ENCODE assay signal across 7 cellular contexts in the genomic region with DNA sequence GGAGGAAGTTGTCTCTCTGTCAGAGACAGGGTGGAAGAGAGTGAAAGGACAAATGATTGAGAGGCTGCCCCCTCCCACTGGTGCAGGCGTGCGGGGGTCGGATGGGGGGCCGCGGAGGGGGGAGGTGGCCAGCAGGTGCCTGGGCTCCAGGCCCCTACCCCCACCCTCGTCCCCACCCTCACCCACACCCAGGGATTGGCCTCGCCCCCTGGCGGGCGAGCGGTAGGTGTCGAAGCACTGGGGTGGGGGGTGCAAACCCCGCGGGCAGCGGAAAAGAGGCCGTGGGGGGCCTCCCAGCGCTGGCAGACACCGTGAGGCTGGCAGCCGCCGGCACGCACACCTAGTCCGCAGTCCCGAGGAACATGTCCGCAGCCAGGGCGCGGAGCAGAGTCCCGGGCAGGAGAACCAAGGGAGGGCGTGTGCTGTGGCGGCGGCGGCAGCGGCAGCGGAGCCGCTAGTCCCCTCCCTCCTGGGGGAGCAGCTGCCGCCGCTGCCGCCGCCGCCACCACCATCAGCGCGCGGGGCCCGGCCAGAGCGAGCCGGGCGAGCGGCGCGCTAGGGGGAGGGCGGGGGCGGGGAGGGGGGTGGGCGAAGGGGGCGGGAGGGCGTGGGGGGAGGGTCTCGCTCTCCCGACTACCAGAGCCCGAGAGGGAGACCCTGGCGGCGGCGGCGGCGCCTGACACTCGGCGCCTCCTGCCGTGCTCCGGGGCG. TPM values are rescaled to one million over a fixed set of nuclear protein-coding genes. Genes with fewer than 3 reads are reported as not detected.
DNase-seq lines count a peak whose midpoint lies in the region; ATAC-seq and TF ChIP-seq lines count a peak whose summit lies in the region.

A gene (plus strand): TSS at position 682 of the 711 bp plus-strand sequence. CDS start 32 bp downstream, outside the sequence.

- no peaks in the 10 kb centered on the region for H3K36me3 ChIP-seq in iPS-18a (ENCODE audit: control insufficient read depth, low read depth, low read length)
- H3K36me3 ChIP-seq in skeletal muscle tissue (ENCODE audit: control insufficient read depth in 3 of 3, insufficient read depth in 3 of 3, low read length in 3 of 3), result no peaks in the 10 kb centered on the region

- ATAC-seq in HG02588 (IDR thresholded peaks at IDR 0.05; ENCODE audit: unreplicated experiment), result peak; percentile 54

- H3K4me3 ChIP-seq in iPS-18a (ENCODE audit: low read length) (peak within 1 kb of the TSS; percentile 69), skeletal muscle tissue (ENCODE audit: low read length in 3 of 3) (peak within 1 kb of the TSS; percentile 87 to 94 (median 92))

- H3K4me1 ChIP-seq in iPS-18a (ENCODE audit: control insufficient read depth, low read depth, low read length) (no peaks in the 10 kb centered on the region), skeletal muscle tissue (ENCODE audit: control insufficient read depth in 3 of 3, insufficient read depth in 3 of 3, low read length in 3 of 3) (peaks cover 22 to 38% (median 31%) of the 10 kb centered on the region in 3 donors)

- H3K27ac ChIP-seq in iPS-18a (ENCODE audit: low read length), result no peak within 1 kb of the TSS
- H3K27ac ChIP-seq in skeletal muscle tissue (ENCODE audit: low read depth, low read length), result peak within 1 kb of the TSS; percentile 93

- peak; percentile 75 for DNase-seq in NCI-H1092 treated with DMSO at 0.1 percent for 48 hours (lab: John Stamatoyannopoulos, UW)
- DNase-seq in UCSD-AML1 (lab: John Stamatoyannopoulos, UW; ENCODE audit: unreplicated experiment), result peak; percentile 88

- H3K27me3 ChIP-seq in iPS-18a (ENCODE audit: control insufficient read depth, insufficient read depth, low read length) (peaks cover 31% of the 10 kb centered on the region), skeletal muscle tissue (ENCODE audit: control insufficient read depth in 3 of 3, insufficient read depth in 3 of 3, low read length in 3 of 3) (no peaks in the 10 kb centered on the region)

- peak within 1 kb of the TSS; percentile 90 to 99 (median 97) for H3K27ac Mint-ChIP-seq in brain

- H3K9me3 Mint-ChIP-seq in brain, result no peaks in the 10 kb centered on the region

- peak within 1 kb of the TSS; percentile 54 for H3K9ac ChIP-seq in iPS-18a (ENCODE audit: low read length)
- peak within 1 kb of the TSS; percentile 87 to 97 (median 90) for H3K9ac ChIP-seq in skeletal muscle tissue (ENCODE audit: low read depth in 1 of 3, low read length in 3 of 3)

- TF ChIP-seq POLR2A in GM15510 (IDR thresholded peaks at IDR 0.05; ENCODE audit: borderline replicate concordance, extremely low read depth, insufficient read length), result peak; percentile 80

- H3K4me3 Mint-ChIP-seq in brain, result peak within 1 kb of the TSS; percentile 92 to 98 (median 95)

- no peaks in the 10 kb centered on the region for H3K27me3 Mint-ChIP-seq in brain

- TF ChIP-seq CTCF in brain (conservative IDR thresholded peaks at IDR 0.05), result peak; percentile 72 to 83

- no peaks in the 10 kb centered on the region for H3K9me3 ChIP-seq in iPS-18a (ENCODE audit: control insufficient read depth, low read depth, low read length)
- H3K9me3 ChIP-seq in skeletal muscle tissue (ENCODE audit: control insufficient read depth in 3 of 3, low read length in 3 of 3), result no peaks in the 10 kb centered on the region

- H3K36me3 Mint-ChIP-seq in brain, result no peaks in the 10 kb centered on the region

- peaks cover 51% of the 10 kb centered on the region for H3K4me1 Mint-ChIP-seq in brain

RNA-seq across cellular contexts. Expression of the gene that starts here (rescaled TPM):
- polyA plus RNA-seq in brain (ENCODE audit: insufficient read depth, low read depth, low replicate concordance), result 6.8 TPM
- total RNA-seq in skeletal muscle tissue, result 8.4 TPM
